Comparison of ENCODE assay signal across 1 cellular context in genomic region chr4:77156533-77156911, GRCh38.
TF ChIP-seq lines count a peak whose summit lies in the region.

No MANE protein-coding gene starts in this region.

TF ChIP-seq in K562, 482 proteins besides CTCF, POLR2A, EP300 and RAD21 (continued from another document):
- TF ChIP-seq CEBPG (CRISPR knock-in tag; IDR thresholded peaks at IDR 0.05) (no peak), CEBPG (tag; conservative IDR thresholded peaks at IDR 0.05 in 1 of 2, IDR thresholded peaks at IDR 0.05 in 1 of 2) (peak in 1 of 2 experiments; percentile 45; a peak in 1 of 4 replicates), MED1 (CRISPR knock-in tag; IDR thresholded peaks at IDR 0.05; ENCODE audit: borderline replicate concordance) (no peak), KDM2B (CRISPR knock-in tag; IDR thresholded peaks at IDR 0.05) (no peak; the same call in 1 of the 2 replicates), ZBTB49 (CRISPR knock-in tag; IDR thresholded peaks at IDR 0.05; ENCODE audit: borderline replicate concordance) (no peak), MNT (conservative IDR thresholded peaks at IDR 0.05) (no peak), JUNB (CRISPR knock-in tag; conservative IDR thresholded peaks at IDR 0.05) (no peak), RBM17 (IDR thresholded peaks at IDR 0.05; ENCODE audit: borderline replicate concordance, low read depth, low read length) (no peak), SNRNP70 (optimal IDR thresholded peaks at IDR 0.05; ENCODE audit: low read depth, low read length) (no peak), ZNF57 (CRISPR knock-in tag; IDR thresholded peaks at IDR 0.05) (no peak), TEAD1 (CRISPR knock-in tag; IDR thresholded peaks at IDR 0.05) (0 out of 4 replicates have a peak, but pooled peaks of 1 of the 2 experiments have one; percentile 34), NEUROD1 (IDR thresholded peaks at IDR 0.05; ENCODE audit: borderline replicate concordance, low read depth, low read length, partially characterized antibody) (peak; percentile 23), ZNF280B (CRISPR knock-in tag; IDR thresholded peaks at IDR 0.05) (no peak), KLF1 (tag; IDR thresholded peaks at IDR 0.05) (no peak), ZBTB8A (IDR thresholded peaks at IDR 0.05; ENCODE audit: partially characterized antibody) (no peak), PKNOX1 (IDR thresholded peaks at IDR 0.05) (peak; percentile 83)
- TF ChIP-seq, protein P1, sequence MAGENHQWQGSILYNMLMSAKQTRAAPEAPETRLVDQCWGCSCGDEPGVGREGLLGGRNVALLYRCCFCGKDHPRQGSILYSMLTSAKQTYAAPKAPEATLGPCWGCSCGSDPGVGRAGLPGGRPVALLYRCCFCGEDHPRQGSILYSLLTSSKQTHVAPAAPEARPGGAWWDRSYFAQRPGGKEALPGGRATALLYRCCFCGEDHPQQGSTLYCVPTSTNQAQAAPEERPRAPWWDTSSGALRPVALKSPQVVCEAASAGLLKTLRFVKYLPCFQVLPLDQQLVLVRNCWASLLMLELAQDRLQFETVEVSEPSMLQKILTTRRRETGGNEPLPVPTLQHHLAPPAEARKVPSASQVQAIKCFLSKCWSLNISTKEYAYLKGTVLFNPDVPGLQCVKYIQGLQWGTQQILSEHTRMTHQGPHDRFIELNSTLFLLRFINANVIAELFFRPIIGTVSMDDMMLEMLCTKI (IDR thresholded peaks at IDR 0.05; ENCODE audit: partially characterized antibody) = no peak
- TF ChIP-seq, protein P2, sequence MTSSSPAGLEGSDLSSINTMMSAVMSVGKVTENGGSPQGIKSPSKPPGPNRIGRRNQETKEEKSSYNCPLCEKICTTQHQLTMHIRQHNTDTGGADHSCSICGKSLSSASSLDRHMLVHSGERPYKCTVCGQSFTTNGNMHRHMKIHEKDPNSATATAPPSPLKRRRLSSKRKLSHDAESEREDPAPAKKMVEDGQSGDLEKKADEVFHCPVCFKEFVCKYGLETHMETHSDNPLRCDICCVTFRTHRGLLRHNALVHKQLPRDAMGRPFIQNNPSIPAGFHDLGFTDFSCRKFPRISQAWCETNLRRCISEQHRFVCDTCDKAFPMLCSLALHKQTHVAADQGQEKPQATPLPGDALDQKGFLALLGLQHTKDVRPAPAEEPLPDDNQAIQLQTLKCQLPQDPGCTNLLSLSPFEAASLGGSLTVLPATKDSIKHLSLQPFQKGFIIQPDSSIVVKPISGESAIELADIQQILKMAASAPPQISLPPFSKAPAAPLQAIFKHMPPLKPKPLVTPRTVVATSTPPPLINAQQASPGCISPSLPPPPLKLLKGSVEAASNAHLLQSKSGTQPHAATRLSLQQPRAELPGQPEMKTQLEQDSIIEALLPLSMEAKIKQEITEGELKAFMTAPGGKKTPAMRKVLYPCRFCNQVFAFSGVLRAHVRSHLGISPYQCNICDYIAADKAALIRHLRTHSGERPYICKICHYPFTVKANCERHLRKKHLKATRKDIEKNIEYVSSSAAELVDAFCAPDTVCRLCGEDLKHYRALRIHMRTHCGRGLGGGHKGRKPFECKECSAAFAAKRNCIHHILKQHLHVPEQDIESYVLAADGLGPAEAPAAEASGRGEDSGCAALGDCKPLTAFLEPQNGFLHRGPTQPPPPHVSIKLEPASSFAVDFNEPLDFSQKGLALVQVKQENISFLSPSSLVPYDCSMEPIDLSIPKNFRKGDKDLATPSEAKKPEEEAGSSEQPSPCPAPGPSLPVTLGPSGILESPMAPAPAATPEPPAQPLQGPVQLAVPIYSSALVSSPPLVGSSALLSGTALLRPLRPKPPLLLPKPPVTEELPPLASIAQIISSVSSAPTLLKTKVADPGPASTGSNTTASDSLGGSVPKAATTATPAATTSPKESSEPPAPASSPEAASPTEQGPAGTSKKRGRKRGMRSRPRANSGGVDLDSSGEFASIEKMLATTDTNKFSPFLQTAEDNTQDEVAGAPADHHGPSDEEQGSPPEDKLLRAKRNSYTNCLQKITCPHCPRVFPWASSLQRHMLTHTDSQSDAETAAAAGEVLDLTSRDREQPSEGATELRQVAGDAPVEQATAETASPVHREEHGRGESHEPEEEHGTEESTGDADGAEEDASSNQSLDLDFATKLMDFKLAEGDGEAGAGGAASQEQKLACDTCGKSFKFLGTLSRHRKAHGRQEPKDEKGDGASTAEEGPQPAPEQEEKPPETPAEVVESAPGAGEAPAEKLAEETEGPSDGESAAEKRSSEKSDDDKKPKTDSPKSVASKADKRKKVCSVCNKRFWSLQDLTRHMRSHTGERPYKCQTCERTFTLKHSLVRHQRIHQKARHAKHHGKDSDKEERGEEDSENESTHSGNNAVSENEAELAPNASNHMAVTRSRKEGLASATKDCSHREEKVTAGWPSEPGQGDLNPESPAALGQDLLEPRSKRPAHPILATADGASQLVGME (CRISPR knock-in tag; IDR thresholded peaks at IDR 0.05) = no peak
